ENCODE assay signal across 9 cellular contexts in genomic region chr14:68781161-68782021, GRCh38. TPM values are rescaled to one million over a fixed set of nuclear protein-coding genes. Genes with fewer than 3 reads are reported as not detected.
DNase-seq lines count a peak whose midpoint lies in the region; ATAC-seq and TF ChIP-seq lines count a peak whose summit lies in the region.
"Had no signal": no experiment of that assay in that cellular context is flagged by ENCODE, and none has a peak within 500 bp of the region (broad histone marks: within the 10 kb centered on the region; RNA-seq: fewer than 3 reads in every experiment).

No MANE protein-coding gene starts in this region.

- H3K27ac Mint-ChIP-seq in activated naive CD8-positive, alpha-beta T cell treated with anti-CD3 and anti-CD28 coated beads for 36 hours: peak overlapping the region; percentile 90

- H3K4me3 Mint-ChIP-seq in activated naive CD8-positive, alpha-beta T cell treated with anti-CD3 and anti-CD28 coated beads for 36 hours: peak overlapping the region; percentile 61

- no peaks in the 10 kb centered on the region for H3K36me3 ChIP-seq in RWPE2 (ENCODE audit: low read depth)
- H3K36me3 ChIP-seq in lower lobe of right lung: peaks cover under 1% of the 10 kb centered on the region
- H3K36me3 ChIP-seq in subcutaneous abdominal adipose tissue (ENCODE audit: control insufficient read depth in 5 of 5, insufficient read depth in 5 of 5, low read length in 5 of 5): no peaks in the 10 kb centered on the region

- TF ChIP-seq CTCF in RWPE2 (IDR thresholded peaks at IDR 0.05; ENCODE audit: poor library complexity, severe bottlenecking): no peak
- no peak for TF ChIP-seq CTCF in lower lobe of right lung (IDR thresholded peaks at IDR 0.05)

- peaks cover 77% of the 10 kb centered on the region for H3K4me1 Mint-ChIP-seq in activated naive CD8-positive, alpha-beta T cell treated with anti-CD3 and anti-CD28 coated beads for 36 hours

- no peaks in the 10 kb centered on the region for H3K9me3 ChIP-seq in RWPE2 (ENCODE audit: severe bottlenecking)
- H3K9me3 ChIP-seq in lower lobe of right lung: no peaks in the 10 kb centered on the region
- H3K9me3 ChIP-seq in subcutaneous abdominal adipose tissue (ENCODE audit: control insufficient read depth in 5 of 5, low read length in 5 of 5): no peaks in the 10 kb centered on the region

- H3K9ac ChIP-seq in subcutaneous abdominal adipose tissue (ENCODE audit: low read length in 5 of 5): no peak overlapping the region

- DNase-seq in RWPE2 (ENCODE audit: low spot score) (no peak), lower lobe of right lung (no peak), NCI-H1436 (lab: John Stamatoyannopoulos, UW) (no peak), NCI-H1694 treated with DMSO at 0.1 percent for 48 hours (lab: John Stamatoyannopoulos, UW) (no peak)
- DNase-seq in activated naive CD8-positive, alpha-beta T cell treated with anti-CD3 and anti-CD28 coated beads for 36 hours: peak; percentile 65

- intact Hi-C loops in lower lobe of right lung (cut with DNase I): no loop called here

- peaks cover 8% of the 10 kb centered on the region for H3K36me3 Mint-ChIP-seq in activated naive CD8-positive, alpha-beta T cell treated with anti-CD3 and anti-CD28 coated beads for 36 hours

- ATAC-seq in RWPE2 (ENCODE audit: low read depth) (no peak), lower lobe of right lung (peak in 1 of 2 donors; percentile 19), GM21723 (IDR thresholded peaks at IDR 0.05; ENCODE audit: unreplicated experiment) (no peak), HG03432 (IDR thresholded peaks at IDR 0.05; ENCODE audit: unreplicated experiment) (no peak)

- H3K9me3 Mint-ChIP-seq in activated naive CD8-positive, alpha-beta T cell treated with anti-CD3 and anti-CD28 coated beads for 36 hours: no peaks in the 10 kb centered on the region

- peaks cover 40% of the 10 kb centered on the region for H3K4me1 ChIP-seq in RWPE2 (ENCODE audit: insufficient read depth, poor library complexity, severe bottlenecking)
- H3K4me1 ChIP-seq in lower lobe of right lung: peaks cover 73% of the 10 kb centered on the region
- H3K4me1 ChIP-seq in subcutaneous abdominal adipose tissue (ENCODE audit: control insufficient read depth in 5 of 5, insufficient read depth in 5 of 5, low read length in 5 of 5): peaks cover 10 to 65% (median 44%) of the 10 kb centered on the region in 5 donors

- H3K27ac ChIP-seq in RWPE2 (ENCODE audit: poor library complexity, severe bottlenecking): peak overlapping the region; percentile 99
- peak overlapping the region; percentile 75 for H3K27ac ChIP-seq in lower lobe of right lung
- H3K27ac ChIP-seq in subcutaneous abdominal adipose tissue (ENCODE audit: low read depth, low read length): peak overlapping the region; percentile 7
- H3K27ac ChIP-seq: SK-N-MC had no signal

- no peaks in the 10 kb centered on the region for H3K27me3 ChIP-seq in RWPE2 (ENCODE audit: insufficient read depth, poor library complexity, severe bottlenecking)
- H3K27me3 ChIP-seq in lower lobe of right lung (ENCODE audit: low read depth): no peaks in the 10 kb centered on the region
- H3K27me3 ChIP-seq in subcutaneous abdominal adipose tissue (ENCODE audit: control insufficient read depth in 5 of 5, insufficient read depth in 4 of 5, low read length in 5 of 5): no peaks in the 10 kb centered on the region

- H3K4me3 ChIP-seq in RWPE2 (ENCODE audit: severe bottlenecking) (no peak overlapping the region), lower lobe of right lung (no peak overlapping the region), subcutaneous abdominal adipose tissue (ENCODE audit: low read depth in 1 of 5, low read length in 5 of 5) (peak overlapping the region in 1 of 5 donors; percentile 12)
- H3K4me3 ChIP-seq: SK-N-MC had no signal

- no peaks in the 10 kb centered on the region for H3K27me3 Mint-ChIP-seq in activated naive CD8-positive, alpha-beta T cell treated with anti-CD3 and anti-CD28 coated beads for 36 hours

RNA-seq across cellular contexts. Expression of gene ZFP36L1, which starts 11.5 kb away (rescaled TPM):
- 10 to 100 TPM; 84.4 to 86.2 TPM for total RNA-seq in activated naive CD8-positive, alpha-beta T cell treated with anti-CD3 and anti-CD28 coated beads for 36 hours
- 199 TPM for total RNA-seq in lower lobe of right lung

Comparison
In these comparisons a context has a peak if more than half of its experiments do, and no peak if none do; other contexts are left out.
1. H3K27ac ChIP-seq: peak in every context shown above with its lines; median percentile 99 in RWPE2; 75 in lower lobe of right lung; 7 in subcutaneous abdominal adipose tissue.